28 cellular contexts compared by ENCODE assay signal in the genomic region with DNA sequence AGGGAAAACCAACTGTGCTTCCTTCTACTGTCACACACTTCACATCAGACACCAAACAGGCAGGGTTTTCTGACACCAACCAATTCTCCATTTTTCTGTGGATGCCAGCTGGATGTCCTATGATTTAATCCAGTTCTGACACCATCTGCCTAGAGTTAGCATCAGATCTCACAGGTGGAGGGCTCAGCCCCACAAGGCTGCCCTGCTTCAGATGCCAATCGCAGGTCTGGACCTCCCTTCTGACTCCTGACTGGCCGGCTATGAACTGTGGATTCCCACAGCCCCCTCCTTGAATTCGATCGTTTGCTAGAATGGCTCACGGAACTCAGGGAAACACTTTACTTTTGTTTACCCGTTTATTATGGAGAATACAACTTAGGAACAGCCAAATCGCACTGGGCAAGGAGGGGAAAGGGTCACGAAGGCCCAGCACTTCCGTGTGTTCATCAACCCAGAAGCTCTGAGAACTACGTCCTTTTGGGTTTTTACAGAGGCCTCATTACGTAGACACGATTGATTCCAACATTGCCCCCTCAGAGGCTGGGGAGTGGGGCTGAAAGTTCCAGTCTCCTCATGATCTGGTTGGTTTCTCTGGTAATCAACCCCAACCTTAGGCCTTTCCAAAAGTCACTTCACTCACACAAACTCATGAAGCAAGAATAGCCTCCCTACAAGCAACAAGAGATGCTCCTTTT. TPM values are rescaled to one million over a fixed set of nuclear protein-coding genes. Genes with fewer than 3 reads are reported as not detected.
"Had no signal": no experiment of that assay in that cellular context is flagged by ENCODE, and none has a peak within 500 bp of the region (broad histone marks: within the 10 kb centered on the region; RNA-seq: fewer than 3 reads in every experiment).

No MANE protein-coding gene starts in this region.

- H3K9me3 ChIP-seq: colonic mucosa, gastroesophageal sphincter, lower lobe of right lung, psoas muscle, sigmoid colon, stomach, thoracic aorta, transverse colon had no signal

- ATAC-seq: esophagus mucosa, gastroesophageal sphincter, natural killer cell, psoas muscle had no signal

- H3K4me3 Mint-ChIP-seq: immature natural killer cell, memory B cell, mesothelial cell of epicardium, natural killer cell had no signal

- H3K36me3 ChIP-seq: colonic mucosa, gastroesophageal sphincter, left ventricle myocardium inferior, lower lobe of right lung, sigmoid colon, stomach, thoracic aorta, transverse colon had no signal

- H3K4me3 ChIP-seq: colonic mucosa, gastroesophageal sphincter, left ventricle myocardium inferior, lower lobe of right lung, psoas muscle, sigmoid colon, skin epidermis, stomach, thoracic aorta, transverse colon had no signal

- H3K27ac Mint-ChIP-seq: memory B cell, mesothelial cell of epicardium, natural killer cell had no signal

- DNase-seq: colonic mucosa; dermis blood vessel endothelial cell; foreskin fibroblast; glutamatergic neuron; immature natural killer cell; left ventricle myocardium inferior; lower lobe of right lung; natural killer cell; occipital lobe; psoas muscle; retina; sigmoid colon; stimulated activated CD4-positive, alpha-beta T cell treated with anti-CD3 and anti-CD28 coated beads, Interleukin-2, amount 100 ng/mL, for 24 hours; stimulated activated CD4-positive, alpha-beta T cell treated with anti-CD3 and anti-CD28 coated beads, Interleukin-4, amount 100 ng/mL, for 4 hours; stimulated activated naive CD4-positive, alpha-beta T cell; stomach; substantia nigra; transverse colon had no signal

- H3K27me3 ChIP-seq: colonic mucosa, sigmoid colon, stomach had no signal

- H3K36me3 Mint-ChIP-seq: memory B cell, mesothelial cell of epicardium, natural killer cell had no signal

- H3K27ac ChIP-seq: colonic mucosa, gastroesophageal sphincter, left ventricle myocardium inferior, lower lobe of right lung, psoas muscle, sigmoid colon, skin epidermis, stomach, thoracic aorta, transverse colon had no signal

- FAIRE-seq: endothelial cell of umbilical vein, keratinocyte had no signal

- H3K9me3 Mint-ChIP-seq: natural killer cell had no signal

- H3K4me1 Mint-ChIP-seq: immature natural killer cell, memory B cell, mesothelial cell of epicardium, natural killer cell had no signal

- H3K4me1 ChIP-seq: colonic mucosa, gastroesophageal sphincter, left ventricle myocardium inferior, lower lobe of right lung, psoas muscle, sigmoid colon, stomach, transverse colon had no signal

RNA-seq across cellular contexts. Expression of gene MAS1, which starts 25.4 kb away (rescaled TPM):
- total RNA-seq: colonic mucosa, dermis blood vessel endothelial cell, endothelial cell of umbilical vein, esophagus mucosa, gastroesophageal sphincter, left ventricle myocardium inferior, lower lobe of right lung, mesothelial cell of epicardium, mucosa of gallbladder, natural killer cell, occipital lobe, psoas muscle, sigmoid colon, transverse colon, ureter had no signal
- polyA plus RNA-seq: endothelial cell of umbilical vein, immature natural killer cell, keratinocyte, psoas muscle had no signal
